Comparison of ENCODE assay signal across 18 cellular contexts in the genomic region with DNA sequence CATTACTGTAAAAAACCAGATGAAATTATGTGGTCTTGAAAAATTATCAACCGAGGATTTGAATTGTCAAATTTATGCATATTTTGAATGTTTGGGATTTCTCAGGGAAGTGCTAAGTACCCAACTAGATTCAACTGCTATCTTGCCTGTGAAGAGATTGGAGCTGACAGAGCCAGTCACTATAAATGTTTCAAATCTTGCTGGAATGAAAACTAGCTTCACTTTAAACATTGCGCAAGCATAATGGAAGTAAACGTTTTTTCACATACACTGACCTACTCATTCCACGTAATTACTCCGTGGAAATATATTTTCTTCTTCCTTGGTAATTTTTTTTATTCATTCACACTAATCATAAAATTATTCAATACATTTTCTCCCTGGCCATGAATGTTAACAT.
"Had no signal": no experiment of that assay in that cellular context is flagged by ENCODE, and none has a peak within 500 bp of the region (broad histone marks: within the 10 kb centered on the region; RNA-seq: fewer than 3 reads in every experiment).

No MANE protein-coding gene starts in this region.

- H3K27me3 Mint-ChIP-seq: activated naive CD8-positive, alpha-beta T cell treated with anti-CD3 and anti-CD28 coated beads for 36 hours; stimulated activated naive B cell treated with anti-CD40 and anti-IgM and Interleukin-4, amounts not matched to agents 10 μg/mL and 1 μg/mL and 100 μg/mL, for 72 hours had no signal

- H3K79me2 ChIP-seq: parathyroid adenoma had no signal

- H3K27ac ChIP-seq: gastroesophageal sphincter, left ventricle myocardium inferior, neural progenitor cell, parathyroid adenoma, spleen, transverse colon had no signal

- DNase-seq: activated CD4-positive, alpha-beta T cell treated with anti-CD3 and anti-CD28 coated beads, Interleukin-2, amount 50 U/mL, for 4 hours; activated gamma-delta T cell; activated naive CD8-positive, alpha-beta T cell treated with anti-CD3 and anti-CD28 coated beads for 36 hours; activated T-cell treated with anti-CD3 and anti-CD28 coated beads, Interleukin-2, amount 50 U/mL, for 4 hours; aorta; kidney; left ventricle myocardium inferior; right cardiac atrium; spleen; stimulated activated CD4-positive, alpha-beta T cell treated with anti-CD3 and anti-CD28 coated beads, Interleukin-1b, Interleukin-23, amount 100 ng/mL, for 48 hours; stimulated activated naive B cell treated with anti-CD40 and anti-IgM and Interleukin-4, amounts not matched to agents 10 μg/mL and 1 μg/mL and 100 μg/mL, for 72 hours; substantia nigra; transverse colon had no signal

- H3K4me3 Mint-ChIP-seq: activated naive CD8-positive, alpha-beta T cell treated with anti-CD3 and anti-CD28 coated beads for 36 hours; activated T-cell treated with anti-CD3 and anti-CD28 coated beads, Interleukin-2, amount 50 U/mL, for 4 hours; memory B cell; neural progenitor cell; stimulated activated naive B cell treated with anti-CD40 and anti-IgM and Interleukin-4, amounts not matched to agents 10 μg/mL and 1 μg/mL and 100 μg/mL, for 72 hours; T-helper 1 cell treated with Interleukin-12 subunit alpha and Interleukin-12 subunit beta and Interleukin-4 antibody, amounts not matched to agents 30 μg/mL and 1 μg/mL, for 36 hours had no signal

- H3K27me3 ChIP-seq: gastroesophageal sphincter, neural progenitor cell, spleen, transverse colon had no signal

- H2AFZ ChIP-seq: neural progenitor cell, parathyroid adenoma had no signal

- H3K9me3 Mint-ChIP-seq: activated naive CD8-positive, alpha-beta T cell treated with anti-CD3 and anti-CD28 coated beads for 36 hours; activated T-cell treated with anti-CD3 and anti-CD28 coated beads, Interleukin-2, amount 50 U/mL, for 4 hours; memory B cell; neural progenitor cell; stimulated activated naive B cell treated with anti-CD40 and anti-IgM and Interleukin-4, amounts not matched to agents 10 μg/mL and 1 μg/mL and 100 μg/mL, for 72 hours; T-helper 1 cell treated with Interleukin-12 subunit alpha and Interleukin-12 subunit beta and Interleukin-4 antibody, amounts not matched to agents 30 μg/mL and 1 μg/mL, for 36 hours had no signal

- H3K9me3 ChIP-seq: gastroesophageal sphincter, left ventricle myocardium inferior, spleen, transverse colon had no signal

- H3K9ac ChIP-seq: neural progenitor cell, parathyroid adenoma had no signal

- H3K36me3 ChIP-seq: left ventricle myocardium inferior, neural progenitor cell, spleen, transverse colon had no signal

- H3K36me3 Mint-ChIP-seq: activated naive CD8-positive, alpha-beta T cell treated with anti-CD3 and anti-CD28 coated beads for 36 hours; memory B cell; neural progenitor cell; stimulated activated naive B cell treated with anti-CD40 and anti-IgM and Interleukin-4, amounts not matched to agents 10 μg/mL and 1 μg/mL and 100 μg/mL, for 72 hours had no signal

- H3K27ac Mint-ChIP-seq: activated naive CD8-positive, alpha-beta T cell treated with anti-CD3 and anti-CD28 coated beads for 36 hours; memory B cell; neural progenitor cell; stimulated activated naive B cell treated with anti-CD40 and anti-IgM and Interleukin-4, amounts not matched to agents 10 μg/mL and 1 μg/mL and 100 μg/mL, for 72 hours; T-helper 1 cell treated with Interleukin-12 subunit alpha and Interleukin-12 subunit beta and Interleukin-4 antibody, amounts not matched to agents 30 μg/mL and 1 μg/mL, for 36 hours had no signal

- H3K4me1 Mint-ChIP-seq: activated naive CD8-positive, alpha-beta T cell treated with anti-CD3 and anti-CD28 coated beads for 36 hours; memory B cell; stimulated activated naive B cell treated with anti-CD40 and anti-IgM and Interleukin-4, amounts not matched to agents 10 μg/mL and 1 μg/mL and 100 μg/mL, for 72 hours had no signal

- H3K4me2 ChIP-seq: neural progenitor cell had no signal

- H3K4me1 ChIP-seq: left ventricle myocardium inferior, parathyroid adenoma had no signal

- H3K4me3 ChIP-seq: gastroesophageal sphincter, left ventricle myocardium inferior, neural progenitor cell, spleen, transverse colon had no signal

- ATAC-seq: activated T-cell treated with anti-CD3 and anti-CD28 coated beads, Interleukin-2, amount 50 U/mL, for 4 hours; gastroesophageal sphincter; right cardiac atrium; stimulated activated naive B cell treated with anti-CD40 and anti-IgM and Interleukin-4, amounts not matched to agents 10 μg/mL and 1 μg/mL and 100 μg/mL, for 72 hours had no signal
